17 cellular contexts compared by ENCODE assay signal in the genomic region with DNA sequence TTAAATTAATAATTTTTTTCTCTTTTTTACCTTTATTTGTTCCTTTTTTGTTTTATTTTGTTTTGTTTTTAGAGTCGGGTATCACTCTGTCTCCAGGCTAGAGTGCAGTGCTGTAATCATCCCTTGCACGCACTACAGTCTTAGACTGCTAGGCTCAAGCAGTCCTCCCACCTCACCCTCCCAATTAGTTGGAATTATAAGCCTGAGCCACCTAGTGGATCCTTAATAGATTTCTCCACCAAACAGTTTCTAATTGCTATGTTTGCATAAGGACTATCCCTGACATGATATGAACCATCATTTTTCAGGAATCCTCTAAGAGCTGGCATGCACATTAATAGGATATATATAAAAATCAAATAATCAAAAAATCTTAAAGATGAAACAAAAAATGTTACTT.
DNase-seq lines count a peak whose midpoint lies in the region; ATAC-seq and TF ChIP-seq lines count a peak whose summit lies in the region.
"Had no signal": no experiment of that assay in that cellular context is flagged by ENCODE, and none has a peak within 500 bp of the region (broad histone marks: within the 10 kb centered on the region; RNA-seq: fewer than 3 reads in every experiment).

No MANE protein-coding gene starts in this region.

- in situ Hi-C loops in mammary epithelial cell (cut with MboI; ENCODE audit: low sequenced_read_pairs in 2 of 2): no loop called here

- intact Hi-C loops in mammary epithelial cell (cut with micrococcal nuclease): no loop called here
- intact Hi-C loops in MCF 10A (cut with micrococcal nuclease): no loop called here
- intact Hi-C loops in naive thymus-derived CD4-positive, alpha-beta T cell (cut with micrococcal nuclease): no loop called here

- BruUV-seq in mammary epithelial cell (replicated peaks; lab: Mats Ljungman, UMichigan): no TSS peak
- no TSS peak for BruUV-seq in MCF 10A (replicated peaks; lab: Mats Ljungman, UMichigan)

- no peaks in the 10 kb centered on the region for H3K36me3 Mint-ChIP-seq in MCF 10A (ENCODE audit: insufficient read depth, unreplicated experiment)
- H3K36me3 Mint-ChIP-seq in naive thymus-derived CD4-positive, alpha-beta T cell: no peaks in the 10 kb centered on the region
- H3K36me3 Mint-ChIP-seq: activated naive CD4-positive, alpha-beta T cell treated with anti-CD3 and anti-CD28 coated beads, Interleukin-2, amount 50 U/mL, for 72 hours; memory B cell; stimulated activated effector memory CD8-positive, alpha-beta T cell treated with anti-CD3 and anti-CD28 coated beads, Interleukin-12 subunit alpha, Interleukin-12 subunit beta, amount 100 ng/mL, for 72 hours had no signal

- POLR2A ChIA-PET in MCF 10A (lab: Yijun Ruan, JAX): no interaction called here
- POLR2A ChIA-PET in naive thymus-derived CD4-positive, alpha-beta T cell (lab: Charles Lee): no interaction called here

- H4K20me1 ChIP-seq in mammary epithelial cell (ENCODE audit: insufficient read depth, low read length) (no peaks in the 10 kb centered on the region), smooth muscle cell (ENCODE audit: low read depth) (no peaks in the 10 kb centered on the region)

- H3K9ac ChIP-seq in mammary epithelial cell (ENCODE audit: insufficient read depth, low read length) (no peak overlapping the region), NT2/D1 (ENCODE audit: insufficient read length, low read depth) (no peak overlapping the region), smooth muscle cell (ENCODE audit: low read depth) (no peak overlapping the region)

- no peak for ATAC-seq in GM19324 (IDR thresholded peaks at IDR 0.05; ENCODE audit: low FRiP score, unreplicated experiment)
- ATAC-seq in naive thymus-derived CD4-positive, alpha-beta T cell: no peak
- ATAC-seq: activated naive CD4-positive, alpha-beta T cell treated with anti-CD3 and anti-CD28 coated beads, Interleukin-2, amount 50 U/mL, for 72 hours; foreskin keratinocyte; stimulated activated effector memory CD8-positive, alpha-beta T cell treated with anti-CD3 and anti-CD28 coated beads, Interleukin-12 subunit alpha, Interleukin-12 subunit beta, amount 100 ng/mL, for 72 hours; T-helper 17 cell had no signal

- TF ChIP-seq CTCF in mammary epithelial cell (conservative IDR thresholded peaks at IDR 0.05 in 1 of 2, IDR thresholded peaks at IDR 0.05 in 1 of 2; ENCODE audit: extremely low read depth in 1 of 2, insufficient read depth in 1 of 2, low read depth in 1 of 2, low read length in 2 of 2) (peak; percentile 5 to 24), MCF 10A (IDR thresholded peaks at IDR 0.05; ENCODE audit: unreplicated experiment) (no peak), epithelial cell of proximal tubule (conservative IDR thresholded peaks at IDR 0.05; ENCODE audit: low read depth, low read length) (peak; percentile 25), smooth muscle cell (IDR thresholded peaks at IDR 0.05; ENCODE audit: borderline replicate concordance, insufficient read depth, poor library complexity, severe bottlenecking) (peak; percentile 14)

- H3K27me3 ChIP-seq in mammary epithelial cell (ENCODE audit: insufficient read depth, low read length) (no peaks in the 10 kb centered on the region), NT2/D1 (ENCODE audit: insufficient read depth, insufficient read length) (no peaks in the 10 kb centered on the region), smooth muscle cell (ENCODE audit: low read depth) (no peaks in the 10 kb centered on the region)
- H3K27me3 ChIP-seq in naive thymus-derived CD4-positive, alpha-beta T cell (ENCODE audit: control insufficient read depth in 2 of 2, insufficient read depth in 2 of 2, low read length in 2 of 2): no peaks in the 10 kb centered on the region
- H3K27me3 ChIP-seq: foreskin keratinocyte, transverse colon had no signal

- H3K27ac Mint-ChIP-seq in MCF 10A (ENCODE audit: low read depth, unreplicated experiment): no peak overlapping the region
- no peak overlapping the region for H3K27ac Mint-ChIP-seq in naive thymus-derived CD4-positive, alpha-beta T cell
- H3K27ac Mint-ChIP-seq: activated naive CD4-positive, alpha-beta T cell treated with anti-CD3 and anti-CD28 coated beads, Interleukin-2, amount 50 U/mL, for 72 hours; memory B cell; stimulated activated effector memory CD8-positive, alpha-beta T cell treated with anti-CD3 and anti-CD28 coated beads, Interleukin-12 subunit alpha, Interleukin-12 subunit beta, amount 100 ng/mL, for 72 hours; T-helper 17 cell had no signal

- H3K27ac ChIP-seq in mammary epithelial cell (ENCODE audit: insufficient read depth, low read depth, low read length) (no peak overlapping the region), smooth muscle cell (ENCODE audit: low read depth) (no peak overlapping the region)
- H3K27ac ChIP-seq in naive thymus-derived CD4-positive, alpha-beta T cell (ENCODE audit: low read depth, low read length): no peak overlapping the region
- H3K27ac ChIP-seq: foreskin keratinocyte, transverse colon had no signal

- H3K4me3 Mint-ChIP-seq in MCF 10A (ENCODE audit: unreplicated experiment): no peak overlapping the region
- H3K4me3 Mint-ChIP-seq in naive thymus-derived CD4-positive, alpha-beta T cell: no peak overlapping the region
- H3K4me3 Mint-ChIP-seq: memory B cell; stimulated activated effector memory CD8-positive, alpha-beta T cell treated with anti-CD3 and anti-CD28 coated beads, Interleukin-12 subunit alpha, Interleukin-12 subunit beta, amount 100 ng/mL, for 72 hours; T-helper 17 cell had no signal

- no peaks in the 10 kb centered on the region for H3K9me3 Mint-ChIP-seq in MCF 10A (ENCODE audit: unreplicated experiment)
- H3K9me3 Mint-ChIP-seq in naive thymus-derived CD4-positive, alpha-beta T cell: peaks cover 0 to 21% (median 4%) of the 10 kb centered on the region in 11 donors

- dilution Hi-C loops in mammary epithelial cell (cut with HindIII; ENCODE audit: low sequenced_read_pairs): no loop called here

- H3K4me1 Mint-ChIP-seq in MCF 10A (ENCODE audit: insufficient read depth, unreplicated experiment): peaks cover 18% of the 10 kb centered on the region
- H3K4me1 Mint-ChIP-seq in naive thymus-derived CD4-positive, alpha-beta T cell: no peaks in the 10 kb centered on the region
- H3K4me1 Mint-ChIP-seq: memory B cell; stimulated activated effector memory CD8-positive, alpha-beta T cell treated with anti-CD3 and anti-CD28 coated beads, Interleukin-12 subunit alpha, Interleukin-12 subunit beta, amount 100 ng/mL, for 72 hours; T-helper 17 cell had no signal

- H2AFZ ChIP-seq in mammary epithelial cell (ENCODE audit: low read depth, low read length) (no peak overlapping the region), smooth muscle cell (ENCODE audit: low read depth) (no peak overlapping the region)

- WGBS in mammary epithelial cell (ENCODE audit: low coverage, missing lambda C conversion rate): 79% methylated on average over 2 of the region's 2 CpGs
- 73% methylated on average over 2 of the region's 2 CpGs for WGBS in smooth muscle cell (ENCODE audit: low lambda C conversion rate)

- H3K9me3 ChIP-seq in mammary epithelial cell (replicated peaks; ENCODE audit: insufficient read depth, low read length) (no peaks in the 10 kb centered on the region), NT2/D1 (ENCODE audit: insufficient read depth, low read length) (no peaks in the 10 kb centered on the region), smooth muscle cell (replicated peaks; ENCODE audit: low read depth) (no peaks in the 10 kb centered on the region)
- H3K9me3 ChIP-seq in naive thymus-derived CD4-positive, alpha-beta T cell (ENCODE audit: control insufficient read depth in 2 of 3, low read length in 3 of 3): no peaks in the 10 kb centered on the region
- H3K9me3 ChIP-seq: transverse colon had no signal

- H3K27me3 Mint-ChIP-seq in MCF 10A (ENCODE audit: insufficient read depth, unreplicated experiment): no peaks in the 10 kb centered on the region
- no peaks in the 10 kb centered on the region for H3K27me3 Mint-ChIP-seq in naive thymus-derived CD4-positive, alpha-beta T cell
- H3K27me3 Mint-ChIP-seq: memory B cell, T-helper 17 cell had no signal

- H3K4me1 ChIP-seq in mammary epithelial cell (ENCODE audit: insufficient read depth, low read length): no peaks in the 10 kb centered on the region
- H3K4me1 ChIP-seq in NT2/D1 (ENCODE audit: insufficient read depth, insufficient read length): no peaks in the 10 kb centered on the region
- H3K4me1 ChIP-seq in smooth muscle cell (ENCODE audit: low read depth): no peaks in the 10 kb centered on the region
- H3K4me1 ChIP-seq in naive thymus-derived CD4-positive, alpha-beta T cell (ENCODE audit: control insufficient read depth in 2 of 2, insufficient read depth in 2 of 2, low read length in 2 of 2): no peaks in the 10 kb centered on the region
- H3K4me1 ChIP-seq: foreskin keratinocyte, transverse colon had no signal

- H3K4me2 ChIP-seq in mammary epithelial cell (ENCODE audit: insufficient read depth, low read depth, low read length) (no peak overlapping the region), smooth muscle cell (no peak overlapping the region)

- CTCF ChIA-PET in mammary epithelial cell (lab: Charles Lee; ENCODE audit: low non-redundant PET) (no interaction called here), MCF 10A (lab: Yijun Ruan, JAX) (no interaction called here)
- CTCF ChIA-PET in naive thymus-derived CD4-positive, alpha-beta T cell (lab: Charles Lee): no interaction called here

- H3K79me2 ChIP-seq in mammary epithelial cell (ENCODE audit: insufficient read depth, low read length): no peaks in the 10 kb centered on the region
- H3K79me2 ChIP-seq in smooth muscle cell (ENCODE audit: low read depth): no peaks in the 10 kb centered on the region

- no peaks in the 10 kb centered on the region for H3F3A ChIP-seq in smooth muscle cell (ENCODE audit: low read depth)

- H3K4me3 ChIP-seq in mammary epithelial cell (replicated peaks in 1 of 3; ENCODE audit: insufficient read depth in 1 of 3, low read depth in 2 of 3, low read length in 3 of 3) (no peak overlapping the region), NT2/D1 (ENCODE audit: insufficient read length, low read depth) (no peak overlapping the region), epithelial cell of proximal tubule (ENCODE audit: low read depth, low read length) (no peak overlapping the region), smooth muscle cell (no peak overlapping the region)
- H3K4me3 ChIP-seq in naive thymus-derived CD4-positive, alpha-beta T cell (ENCODE audit: low read length): no peak overlapping the region
- H3K4me3 ChIP-seq: transverse colon had no signal

- H3K36me3 ChIP-seq in mammary epithelial cell (ENCODE audit: insufficient read depth, low read length) (no peaks in the 10 kb centered on the region), NT2/D1 (ENCODE audit: insufficient read depth, insufficient read length, low read length) (no peaks in the 10 kb centered on the region), smooth muscle cell (ENCODE audit: low read depth) (no peaks in the 10 kb centered on the region)
- H3K36me3 ChIP-seq in naive thymus-derived CD4-positive, alpha-beta T cell (ENCODE audit: control insufficient read depth in 2 of 3, insufficient read depth in 3 of 3, low read length in 3 of 3): no peaks in the 10 kb centered on the region
- H3K36me3 ChIP-seq: transverse colon had no signal

- DNase-seq in mammary epithelial cell (peak; percentile 2), MCF 10A (ENCODE audit: unreplicated experiment) (no peak), NT2/D1 (ENCODE audit: low read depth, low spot score) (peak; percentile 5), epithelial cell of proximal tubule (ENCODE audit: low read depth) (no peak), smooth muscle cell (lab: John Stamatoyannopoulos, UW; ENCODE audit: unreplicated experiment) (no peak), NCI-H2081 treated with DMSO at 0.1 percent for 48 hours (lab: John Stamatoyannopoulos, UW) (no peak)
- no peak for DNase-seq in naive thymus-derived CD4-positive, alpha-beta T cell
- DNase-seq: activated T-cell treated with anti-CD3 and anti-CD28 coated beads, Interleukin-2, amount 50 U/mL, for 1 hour; effector CD4-positive, alpha-beta T cell; foreskin keratinocyte; NCI-H446 treated with DMSO at 0.1 percent for 48 hours; T-helper 17 cell; transverse colon had no signal

Comparison
In these comparisons a context has a peak if more than half of its experiments do, and no peak if none do; other contexts are left out.
1. DNase-seq: peak in mammary epithelial cell (single experiment) and NT2/D1 (single experiment); none in MCF 10A (single experiment), epithelial cell of proximal tubule (single experiment), smooth muscle cell (single experiment), NCI-H2081 treated with DMSO at 0.1 percent for 48 hours (single experiment) and naive thymus-derived CD4-positive, alpha-beta T cell (0 of 9).